In genomic region chr16:76345093-76345735, GRCh38 we compare ENCODE assay signal across 13 cellular contexts.
DNase-seq lines count a peak whose midpoint lies in the region; ATAC-seq, FAIRE-seq and TF ChIP-seq lines count a peak whose summit lies in the region.
"Had no signal": no experiment of that assay in that cellular context is flagged by ENCODE, and none has a peak within 500 bp of the region (broad histone marks: within the 10 kb centered on the region; RNA-seq: fewer than 3 reads in every experiment).

No MANE protein-coding gene starts in this region.

- no peak overlapping the region for H3K27ac ChIP-seq in body of pancreas
- H3K27ac ChIP-seq in heart right ventricle, result peak overlapping the region in 4 of 10 donors; percentile 3 to 52 (median 22)
- no peak overlapping the region for H3K27ac ChIP-seq in trophoblast cell (ENCODE audit: low read depth, low read length)
- no peak overlapping the region for H3K27ac ChIP-seq in kidney (ENCODE audit: low read depth in 2 of 2, low read length in 2 of 2)
- H3K27ac ChIP-seq: suprapubic skin had no signal

- H3K79me1 ChIP-seq in trophoblast cell (ENCODE audit: low read length), result no peaks in the 10 kb centered on the region

- no peak for TF ChIP-seq CTCF in body of pancreas (IDR thresholded peaks at IDR 0.05)
- no peak for TF ChIP-seq CTCF in heart right ventricle (IDR thresholded peaks at IDR 0.05)
- TF ChIP-seq CTCF in kidney (IDR thresholded peaks at IDR 0.05; ENCODE audit: borderline replicate concordance, extremely low read depth, insufficient read depth), result no peak

- FAIRE-seq in kidney (lab: Jason Lieb, UNC), result no peak
- FAIRE-seq: bronchial epithelial cell had no signal

- H3K9ac ChIP-seq in trophoblast cell (ENCODE audit: low read length) (no peak overlapping the region), kidney (ENCODE audit: low read length in 2 of 2) (no peak overlapping the region)

- H2BK120ac ChIP-seq in trophoblast cell (ENCODE audit: insufficient read depth, low read length, poor library complexity), result no peak overlapping the region

- H3K4ac ChIP-seq in trophoblast cell (ENCODE audit: low read depth, low read length), result no peak overlapping the region

- H3K9me3 ChIP-seq in body of pancreas (no peaks in the 10 kb centered on the region), heart right ventricle (no peaks in the 10 kb centered on the region), trophoblast cell (ENCODE audit: insufficient read depth, low read depth, low read length) (no peaks in the 10 kb centered on the region), kidney (ENCODE audit: control insufficient read depth in 1 of 2, low read length in 2 of 2) (no peaks in the 10 kb centered on the region)
- H3K9me3 ChIP-seq: suprapubic skin had no signal

- no peak overlapping the region for H3K18ac ChIP-seq in trophoblast cell (ENCODE audit: low read length)

- no peak overlapping the region for H3K23ac ChIP-seq in trophoblast cell (ENCODE audit: low read length)

- no peaks in the 10 kb centered on the region for H3K36me3 ChIP-seq in body of pancreas (replicated peaks in 1 of 2; ENCODE audit: insufficient read depth in 1 of 2, low read depth in 2 of 2)
- no peaks in the 10 kb centered on the region for H3K36me3 ChIP-seq in heart right ventricle
- no peaks in the 10 kb centered on the region for H3K36me3 ChIP-seq in trophoblast cell (ENCODE audit: control insufficient read depth in 1 of 2, insufficient read depth in 2 of 2, low read length in 2 of 2)
- H3K36me3 ChIP-seq in kidney (ENCODE audit: control insufficient read depth in 1 of 2, insufficient read depth in 2 of 2, low read length in 2 of 2), result no peaks in the 10 kb centered on the region
- H3K36me3 ChIP-seq: suprapubic skin had no signal

- H4K91ac ChIP-seq in trophoblast cell (ENCODE audit: low read depth, low read length), result no peak overlapping the region

- no peak overlapping the region for H4K8ac ChIP-seq in trophoblast cell (ENCODE audit: low read depth, low read length)

- H3K4me3 ChIP-seq in body of pancreas, result no peak overlapping the region
- H3K4me3 ChIP-seq in heart right ventricle, result no peak overlapping the region
- H3K4me3 ChIP-seq in trophoblast cell (ENCODE audit: low read depth, low read length), result no peak overlapping the region
- H3K4me3 ChIP-seq in kidney (ENCODE audit: low read length in 2 of 2), result no peak overlapping the region
- H3K4me3 ChIP-seq: suprapubic skin had no signal

- WGBS in body of pancreas, 2 donors, result 74 to 90% methylated on average over 3 of the region's 3 CpGs
- WGBS in heart right ventricle, 2 donors, result 36 to 55% methylated on average over 3 of the region's 3 CpGs
- WGBS in trophoblast cell (ENCODE audit: extremely low coverage, insufficient coverage, insufficient read length), result no CpG with 5 or more reads among the region's 3 CpGs

- no peak for TF ChIP-seq POLR2A in body of pancreas (IDR thresholded peaks at IDR 0.05)

- no peak overlapping the region for H3K14ac ChIP-seq in trophoblast cell (ENCODE audit: low read length)

- H3K4me2 ChIP-seq in trophoblast cell (ENCODE audit: low read length), result no peak overlapping the region

- H2AK5ac ChIP-seq in trophoblast cell (ENCODE audit: low read length), result no peak overlapping the region

- H4K12ac ChIP-seq in trophoblast cell (ENCODE audit: low read depth, low read length), result no peak overlapping the region

- no peak overlapping the region for H2BK5ac ChIP-seq in trophoblast cell (ENCODE audit: low read depth, low read length, poor library complexity)

- H3K4me1 ChIP-seq in body of pancreas (no peaks in the 10 kb centered on the region), heart right ventricle (peaks cover 0 to 3% (median 0%) of the 10 kb centered on the region in 9 donors), trophoblast cell (ENCODE audit: control insufficient read depth in 1 of 2, insufficient read depth in 2 of 2, low read length in 2 of 2) (no peaks in the 10 kb centered on the region), kidney (ENCODE audit: control insufficient read depth in 1 of 2, insufficient read depth in 1 of 2, low read depth in 1 of 2, low read length in 2 of 2) (no peaks in the 10 kb centered on the region)
- H3K4me1 ChIP-seq: suprapubic skin had no signal

- H2BK12ac ChIP-seq in trophoblast cell (ENCODE audit: low read length), result no peak overlapping the region

- H3K79me2 ChIP-seq in trophoblast cell (ENCODE audit: control insufficient read depth, insufficient read depth, low read length, poor library complexity), result no peaks in the 10 kb centered on the region

- DNase-seq in HT1080 (ENCODE audit: low read depth) (peak; percentile 8), body of pancreas (peak in 2 of 4 donors; percentile 23 to 24), heart right ventricle (peak in 1 of 2 donors; percentile 28), trophoblast cell (peak; percentile 5 to 23), iPS-NIHi11 (ENCODE audit: low spot score) (no peak), kidney (no peak)
- DNase-seq in activated effector memory CD4-positive, alpha-beta T cell treated with Interleukin-2 at 50 U/mL for 16 hours, result no peak
- DNase-seq: activated CD4-positive, alpha-beta memory T cell treated with anti-CD3 and anti-CD28 coated beads for 36 hours; occipital lobe; SHP77 treated with DMSO at 0.1 percent for 48 hours had no signal

- no peak overlapping the region for H2AFZ ChIP-seq in trophoblast cell (ENCODE audit: insufficient read depth, low read length, poor library complexity)

- intact Hi-C loops in body of pancreas (cut with DNase I) (no loop called here), heart right ventricle (cut with DNase I) (no loop called here), kidney (cut with DNase I) (no loop called here)

- ATAC-seq in body of pancreas (peak; percentile 40), heart right ventricle (peak in 6 of 8 donors; percentile 84 to 98 (median 88)), HG02840 (IDR thresholded peaks at IDR 0.05; ENCODE audit: low FRiP score, unreplicated experiment) (no peak)

- no peaks in the 10 kb centered on the region for H3K27me3 ChIP-seq in body of pancreas
- H3K27me3 ChIP-seq in heart right ventricle, result no peaks in the 10 kb centered on the region
- no peaks in the 10 kb centered on the region for H3K27me3 ChIP-seq in trophoblast cell (ENCODE audit: insufficient read depth, low read length)
- H3K27me3 ChIP-seq: suprapubic skin had no signal

Comparison
In these comparisons a context has a peak if more than half of its experiments do, and no peak if none do; other contexts are left out.
1. DNase-seq: peak in HT1080 (single experiment) and trophoblast cell (2 of 2); none in activated effector memory CD4-positive, alpha-beta T cell treated with Interleukin-2 at 50 U/mL for 16 hours (single experiment), iPS-NIHi11 (single experiment) and kidney (single experiment).